8 cellular contexts compared by ENCODE assay signal in genomic region chr2:201643216-201643651, GRCh38. TPM values are rescaled to one million over a fixed set of nuclear protein-coding genes. Genes with fewer than 3 reads are reported as not detected.
DNase-seq lines count a peak whose midpoint lies in the region; ATAC-seq and TF ChIP-seq lines count a peak whose summit lies in the region.

Gene TMEM237, minus strand, starts transcription at chr2:201643503. Its CDS starts 103 bp downstream, at chr2:201643400.

- peak; percentile 89 for TF ChIP-seq CTCF in HEK293 (tag by site-specific recombination; IDR thresholded peaks at IDR 0.05)
- no peak for TF ChIP-seq CTCF in gastroesophageal sphincter (IDR thresholded peaks at IDR 0.05)

- H3K36me3 Mint-ChIP-seq in activated T-cell treated with anti-CD3 and anti-CD28 coated beads, Interleukin-2, amount 50 U/mL, for 4 hours (ENCODE audit: insufficient read depth) = no peaks in the 10 kb centered on the region

- no peak within 1 kb of the TSS for H4K91ac ChIP-seq in neuronal stem cell (ENCODE audit: low read depth, low read length, poor library complexity)

- peak within 1 kb of the TSS; percentile 90 for H3K9ac ChIP-seq in neuronal stem cell (ENCODE audit: low read depth, low read length, poor library complexity)

- H3K4me1 ChIP-seq in HEK293 (ENCODE audit: control insufficient read depth, insufficient read depth, low read length) = no peaks in the 10 kb centered on the region; the same call in 1 of the 2 replicates
- H3K4me1 ChIP-seq in gastroesophageal sphincter = peaks cover 0 to 22% (median 0%) of the 10 kb centered on the region in 3 donors
- peaks cover 0 to 7% of the 10 kb centered on the region in 2 donors for H3K4me1 ChIP-seq in neuronal stem cell (ENCODE audit: control insufficient read depth in 2 of 2, insufficient read depth in 1 of 2, low read depth in 1 of 2, low read length in 2 of 2)

- CTCF ChIA-PET in HEK293 (lab: Yijun Ruan, JAX) = interaction anchor here (0.5 kb wide), 1 partner anchor 124 kb away, joined by 3 read pairs; no protein-coding TSS in a partner anchor

- H3K14ac ChIP-seq in neuronal stem cell (ENCODE audit: low read length) = peak within 1 kb of the TSS; percentile 67

- H3K36me3 ChIP-seq in HEK293 (ENCODE audit: control insufficient read depth in 2 of 2, insufficient read depth in 1 of 2, low read length in 2 of 2) (peaks cover 3 to 14% of the 10 kb centered on the region in 2 experiments; a peak in 1 of 3 replicates), gastroesophageal sphincter (peaks cover 0 to 7% of the 10 kb centered on the region in 2 donors), neuronal stem cell (replicated peaks in 1 of 2; ENCODE audit: control insufficient read depth in 2 of 2, insufficient read depth in 2 of 2, low read length in 2 of 2) (peaks cover 6 to 22% of the 10 kb centered on the region in 2 donors)

- no peaks in the 10 kb centered on the region for H3K27me3 ChIP-seq in gastroesophageal sphincter
- no peaks in the 10 kb centered on the region for H3K27me3 ChIP-seq in neuronal stem cell (ENCODE audit: control insufficient read depth in 3 of 3, insufficient read depth in 3 of 3, low read depth in 1 of 3, low read length in 3 of 3)

- H2AFZ ChIP-seq in neuronal stem cell (ENCODE audit: low read length) = peak within 1 kb of the TSS; percentile 96

- ATAC-seq in activated T-cell treated with anti-CD3 and anti-CD28 coated beads, Interleukin-2, amount 50 U/mL, for 4 hours = peak; percentile 59 to 70
- peak; percentile 72 for ATAC-seq in gastroesophageal sphincter

- peak within 1 kb of the TSS; percentile 84 for H3K4ac ChIP-seq in neuronal stem cell (ENCODE audit: low read length)

- H3K18ac ChIP-seq in neuronal stem cell (ENCODE audit: low read length) = peak within 1 kb of the TSS; percentile 84

- H2BK5ac ChIP-seq in neuronal stem cell (ENCODE audit: low read length) = peak within 1 kb of the TSS; percentile 57

- DNase-seq in NCI-H748 (lab: John Stamatoyannopoulos, UW; ENCODE audit: unreplicated experiment) (peak; percentile 58), NCI-H748 treated with DMSO at 0.1 percent for 48 hours (lab: John Stamatoyannopoulos, UW) (no peak), NAMALWA (ENCODE audit: low spot score) (peak; percentile 51), neuronal stem cell (ENCODE audit: low spot score) (peak; percentile 26), GDM1 (lab: John Stamatoyannopoulos, UW) (no peak)
- peak; percentile 53 for DNase-seq in activated T-cell treated with anti-CD3 and anti-CD28 coated beads, Interleukin-2, amount 50 U/mL, for 4 hours

- H3K23ac ChIP-seq in neuronal stem cell (ENCODE audit: low read depth, low read length, poor library complexity) = peak within 1 kb of the TSS; percentile 80

- H3K4me3 Mint-ChIP-seq in activated T-cell treated with anti-CD3 and anti-CD28 coated beads, Interleukin-2, amount 50 U/mL, for 4 hours = peak within 1 kb of the TSS; percentile 94

- H3K79me1 ChIP-seq in neuronal stem cell (ENCODE audit: low read depth, low read length) = peaks cover 3% of the 10 kb centered on the region

- peak within 1 kb of the TSS; percentile 97 for H3K4me2 ChIP-seq in neuronal stem cell (ENCODE audit: insufficient read depth, low read length, poor library complexity, severe bottlenecking)

- H3K9me3 Mint-ChIP-seq in activated T-cell treated with anti-CD3 and anti-CD28 coated beads, Interleukin-2, amount 50 U/mL, for 4 hours = no peaks in the 10 kb centered on the region

- TF ChIP-seq POLR2A in gastroesophageal sphincter (IDR thresholded peaks at IDR 0.05) = peak; percentile 13 to 33

- WGBS in gastroesophageal sphincter (ENCODE audit: low coverage in 1 of 2), 2 donors = 0% methylated on average over 2 of the region's 39 CpGs; no CpG with 5 or more reads in 1 of the 2 donors
- WGBS in neuronal stem cell (ENCODE audit: extremely low coverage in 2 of 2, insufficient read length in 2 of 2, insufficient replicate concordance in 1 of 2), 2 donors = no CpG with 5 or more reads among the region's 39 CpGs

- H2BK120ac ChIP-seq in neuronal stem cell (ENCODE audit: low read depth, low read length) = no peak within 1 kb of the TSS

- POLR2A ChIA-PET in HEK293 (lab: Yijun Ruan, JAX) = interaction anchor here (0.7 to 1.9 kb wide), 3 partner anchors 36 to 192 kb away, joined by 3 to 9 read pairs (median 7); partner anchors contain the start of genes ALS2, STRADB and TRAK2

- no peaks in the 10 kb centered on the region for H3K9me3 ChIP-seq in HEK293 (ENCODE audit: control insufficient read depth, insufficient read depth, low read depth, low read length)
- H3K9me3 ChIP-seq in gastroesophageal sphincter = no peaks in the 10 kb centered on the region
- H3K9me3 ChIP-seq in neuronal stem cell (replicated peaks in 1 of 2; ENCODE audit: control insufficient read depth in 2 of 2, insufficient read depth in 1 of 2, low read depth in 1 of 2, low read length in 2 of 2) = no peaks in the 10 kb centered on the region

- H2BK12ac ChIP-seq in neuronal stem cell (ENCODE audit: low read length) = no peak within 1 kb of the TSS

- peak within 1 kb of the TSS; percentile 84 for H2AK5ac ChIP-seq in neuronal stem cell (ENCODE audit: low read depth, low read length)

- H3K4me1 Mint-ChIP-seq in activated T-cell treated with anti-CD3 and anti-CD28 coated beads, Interleukin-2, amount 50 U/mL, for 4 hours (ENCODE audit: low read depth) = peaks cover 6% of the 10 kb centered on the region

- no peak within 1 kb of the TSS for H4K8ac ChIP-seq in neuronal stem cell (ENCODE audit: low read depth, low read length)

- H3K27ac ChIP-seq in HEK293 (ENCODE audit: extremely low read depth, low read depth, low read length) (peak within 1 kb of the TSS; percentile 81), gastroesophageal sphincter (peak within 1 kb of the TSS; percentile 83 to 96 (median 93)), neuronal stem cell (replicated peaks; ENCODE audit: low read length) (peak within 1 kb of the TSS; percentile 69)

- no peak for TF ChIP-seq EP300 in gastroesophageal sphincter (IDR thresholded peaks at IDR 0.05)

- peak within 1 kb of the TSS; percentile 39 for H2BK15ac ChIP-seq in neuronal stem cell (ENCODE audit: low read length)

- peaks cover 2% of the 10 kb centered on the region for H3K27me3 Mint-ChIP-seq in activated T-cell treated with anti-CD3 and anti-CD28 coated beads, Interleukin-2, amount 50 U/mL, for 4 hours (ENCODE audit: low read depth)

- peak within 1 kb of the TSS; percentile 82 for H3K4me3 ChIP-seq in HEK293 (ENCODE audit: low read depth, low read length)
- peak within 1 kb of the TSS; percentile 75 to 80 for H3K4me3 ChIP-seq in gastroesophageal sphincter
- peak within 1 kb of the TSS; percentile 87 to 95 for H3K4me3 ChIP-seq in neuronal stem cell (ENCODE audit: low read length in 2 of 2)

TF ChIP-seq in HEK293, 187 proteins besides CTCF, POLR2A, EP300 and RAD21 (continues in another document):
- TF ChIP-seq BCL6B (tag by site-specific recombination; IDR thresholded peaks at IDR 0.05) = no peak
- TF ChIP-seq ZNF157 (tag by site-specific recombination; IDR thresholded peaks at IDR 0.05) = no peak
- TF ChIP-seq ZNF830 (tag by site-specific recombination; IDR thresholded peaks at IDR 0.05; ENCODE audit: low read depth) = no peak
- TF ChIP-seq ZNF792 (tag by site-specific recombination; IDR thresholded peaks at IDR 0.05) = no peak
- no peak for TF ChIP-seq ZNF623 (tag by site-specific recombination; IDR thresholded peaks at IDR 0.05)
- TF ChIP-seq ZNF501 (tag by site-specific recombination; IDR thresholded peaks at IDR 0.05) = no peak
- TF ChIP-seq HOXA7 (CRISPR knock-in tag; IDR thresholded peaks at IDR 0.05; ENCODE audit: borderline replicate concordance) = no peak
- TF ChIP-seq KLF10 (tag by site-specific recombination; IDR thresholded peaks at IDR 0.05) = peak; percentile 73
- TF ChIP-seq ZNF555 (tag by site-specific recombination; conservative IDR thresholded peaks at IDR 0.05) = no peak
- peak; percentile 71 for TF ChIP-seq GLIS1 (tag by site-specific recombination; IDR thresholded peaks at IDR 0.05)
- TF ChIP-seq ZXDB (tag by site-specific recombination; IDR thresholded peaks at IDR 0.05) = no peak
- TF ChIP-seq ZNF302 (tag by site-specific recombination; IDR thresholded peaks at IDR 0.05; ENCODE audit: low read depth) = no peak
- no peak for TF ChIP-seq BCL11A (tag by site-specific recombination; IDR thresholded peaks at IDR 0.05; ENCODE audit: low read depth)
- no peak for TF ChIP-seq YY2 (tag by site-specific recombination; IDR thresholded peaks at IDR 0.05)
- no peak for TF ChIP-seq ZNF174 (tag by site-specific recombination; IDR thresholded peaks at IDR 0.05)
- TF ChIP-seq ZIC2 (tag by site-specific recombination; IDR thresholded peaks at IDR 0.05) = peak; percentile 41; the same call in 1 of the 2 replicates
- TF ChIP-seq ZNF350 (tag by site-specific recombination; IDR thresholded peaks at IDR 0.05) = no peak
- TF ChIP-seq ZNF639 (tag by site-specific recombination; IDR thresholded peaks at IDR 0.05) = no peak
- peak; percentile 49 for TF ChIP-seq ZNF335 (tag by site-specific recombination; conservative IDR thresholded peaks at IDR 0.05)
- TF ChIP-seq ZNF510 (tag by site-specific recombination; IDR thresholded peaks at IDR 0.05; ENCODE audit: insufficient replicate concordance) = no peak

RNA-seq across cellular contexts. Expression of gene TMEM237, which starts in this region (rescaled TPM):
- 10 to 100 TPM in 2 of 3 donors, 1 to 10 TPM in 1; 6.8 to 10.9 (median 10.5) TPM for total RNA-seq in activated T-cell treated with anti-CD3 and anti-CD28 coated beads, Interleukin-2, amount 50 U/mL, for 4 hours
- total RNA-seq in gastroesophageal sphincter = 10 to 100 TPM; 12.3 to 32.8 (median 24.4) TPM
- polyA plus RNA-seq in neuronal stem cell (2013, experiment 1 of 2) = 36.7 TPM
- polyA plus RNA-seq in neuronal stem cell (2013, experiment 2 of 2) = 37.7 TPM

Comparison
In these comparisons a context has a peak if more than half of its experiments do, and no peak if none do; other contexts are left out.
1. DNase-seq: peak in NCI-H748 (single experiment), NAMALWA (single experiment), activated T-cell treated with anti-CD3 and anti-CD28 coated beads, Interleukin-2, amount 50 U/mL, for 4 hours (single experiment) and neuronal stem cell (single experiment); none in NCI-H748 treated with DMSO at 0.1 percent for 48 hours (single experiment) and GDM1 (single experiment).
2. Peak in every context shown above with its lines, with median percentiles within 50 percentile points of each other: H3K27ac ChIP-seq and H3K4me3 ChIP-seq.